13 cellular contexts compared by ENCODE assay signal in the genomic region with DNA sequence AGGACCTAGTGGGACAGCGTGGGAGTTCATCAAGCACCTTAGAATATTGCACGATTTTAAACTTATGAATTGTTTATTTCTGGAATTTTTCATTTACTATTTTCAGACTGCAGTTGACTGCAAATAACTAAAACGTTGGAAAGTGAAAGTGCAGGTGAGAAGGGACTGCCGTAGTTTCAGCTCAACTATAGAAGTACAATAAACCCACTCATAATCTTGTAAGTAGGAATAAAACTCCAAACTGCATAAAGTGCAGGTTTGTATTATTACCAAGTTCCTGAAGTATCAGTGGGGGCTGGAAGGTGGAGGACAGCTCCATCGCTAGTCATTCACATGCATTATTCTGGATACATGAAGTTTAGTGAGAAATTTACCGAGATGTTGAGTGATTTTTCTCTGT. TPM values are rescaled to one million over a fixed set of nuclear protein-coding genes. Genes with fewer than 3 reads are reported as not detected.
DNase-seq lines count a peak whose midpoint lies in the region; ATAC-seq and TF ChIP-seq lines count a peak whose summit lies in the region.
"Had no signal": no experiment of that assay in that cellular context is flagged by ENCODE, and none has a peak within 500 bp of the region (broad histone marks: within the 10 kb centered on the region; RNA-seq: fewer than 3 reads in every experiment).

No MANE protein-coding gene starts in this region.

- no peak overlapping the region for H2BK120ac ChIP-seq in mesenchymal stem cell (ENCODE audit: low read depth, low read length)

- H3K23ac ChIP-seq in mesenchymal stem cell (ENCODE audit: low read length in 2 of 2): no peak overlapping the region

- CTCF ChIA-PET in activated CD8-positive, alpha-beta memory T cell treated with anti-CD3 and anti-CD28 coated beads, Interleukin-2, amount 10 ng/mL, durations not matched to agents 7 days and 5 days (lab: Charles Lee): interaction anchor here (0.5 to 3.5 kb wide), 11 partner anchors 9 to 320 kb away, joined by 3 to 15 read pairs (median 3); a partner anchor contains a TSS

- H3K4me3 Mint-ChIP-seq in activated CD8-positive, alpha-beta memory T cell treated with anti-CD3 and anti-CD28 coated beads, Interleukin-2, amount 10 ng/mL, durations not matched to agents 7 days and 5 days: peak overlapping the region; percentile 64

- H3K36me3 ChIP-seq in colonic mucosa (no peaks in the 10 kb centered on the region), skeletal muscle tissue (ENCODE audit: control insufficient read depth in 3 of 3, insufficient read depth in 3 of 3, low read length in 3 of 3) (peaks cover 0 to 6% (median 0%) of the 10 kb centered on the region in 3 donors), mesenchymal stem cell (ENCODE audit: control insufficient read depth in 1 of 2, insufficient read depth in 2 of 2, low read depth in 1 of 2, low read length in 2 of 2) (no peaks in the 10 kb centered on the region)
- H3K36me3 ChIP-seq: gastroesophageal sphincter, prostate gland, tibial nerve had no signal

- H3K9me3 ChIP-seq in colonic mucosa (no peaks in the 10 kb centered on the region), skeletal muscle tissue (ENCODE audit: control insufficient read depth in 3 of 3, low read length in 3 of 3) (no peaks in the 10 kb centered on the region), mesenchymal stem cell (ENCODE audit: control insufficient read depth, low read length) (no peaks in the 10 kb centered on the region)
- H3K9me3 ChIP-seq: gastroesophageal sphincter, prostate gland, tibial nerve had no signal

- H3K18ac ChIP-seq in mesenchymal stem cell (ENCODE audit: low read depth in 1 of 2, low read length in 2 of 2): no peak overlapping the region

- H3K4me1 ChIP-seq in colonic mucosa (peaks cover 20% of the 10 kb centered on the region), skeletal muscle tissue (ENCODE audit: control insufficient read depth in 3 of 3, insufficient read depth in 3 of 3, low read length in 3 of 3) (peaks cover 36 to 55% (median 49%) of the 10 kb centered on the region in 3 donors), mesenchymal stem cell (ENCODE audit: control insufficient read depth, insufficient read depth, low read depth, low read length) (no peaks in the 10 kb centered on the region)
- H3K4me1 ChIP-seq: prostate gland had no signal

- no peak overlapping the region for H2BK15ac ChIP-seq in mesenchymal stem cell (ENCODE audit: low read depth, poor library complexity, severe bottlenecking)

- no peak overlapping the region for H4K91ac ChIP-seq in mesenchymal stem cell (ENCODE audit: low read length)

- no peak for TF ChIP-seq CTCF in colonic mucosa (IDR thresholded peaks at IDR 0.05)

- H2BK12ac ChIP-seq in mesenchymal stem cell (ENCODE audit: low read length in 2 of 2): no peak overlapping the region

- no peak for DNase-seq in activated CD8-positive, alpha-beta memory T cell treated with anti-CD3 and anti-CD28 coated beads, Interleukin-2, amount 10 ng/mL, durations not matched to agents 7 days and 5 days
- DNase-seq in activated CD8-positive, alpha-beta memory T cell treated with anti-CD3 and anti-CD28 coated beads, Interleukin-2, amount 50 U/mL, for 48 hours: no peak
- DNase-seq in NAMALWA (ENCODE audit: low spot score) (peak; percentile 37), colonic mucosa (no peak), mesenchymal stem cell (no peak), SKM-1 treated with dmso at 0.1 percent for 144 hours (lab: John Stamatoyannopoulos, UW; ENCODE audit: unreplicated experiment) (no peak)
- DNase-seq: dermis blood vessel endothelial cell had no signal

- intact Hi-C loops in colonic mucosa (cut with DNase I): no loop called here

- ATAC-seq in activated CD8-positive, alpha-beta memory T cell treated with anti-CD3 and anti-CD28 coated beads, Interleukin-2, amount 10 ng/mL, durations not matched to agents 7 days and 5 days: no peak
- ATAC-seq in HG03280 (IDR thresholded peaks at IDR 0.05; ENCODE audit: unreplicated experiment): no peak
- ATAC-seq: gastroesophageal sphincter had no signal

- no peak overlapping the region for H2BK5ac ChIP-seq in mesenchymal stem cell (ENCODE audit: low read depth, low read length, poor library complexity, severe bottlenecking)

- H3K27ac ChIP-seq in colonic mucosa (peak overlapping the region; percentile 32), skeletal muscle tissue (ENCODE audit: low read depth, low read length) (peak overlapping the region; percentile 57), mesenchymal stem cell (ENCODE audit: low read length, poor library complexity, severe bottlenecking) (no peak overlapping the region)
- H3K27ac ChIP-seq: prostate gland, VCaP had no signal

- H3K4ac ChIP-seq in mesenchymal stem cell (ENCODE audit: low read depth in 1 of 2, low read length in 2 of 2): no peak overlapping the region

- H3K14ac ChIP-seq in mesenchymal stem cell (ENCODE audit: low read length in 2 of 2): no peak overlapping the region

- no peaks in the 10 kb centered on the region for H3K27me3 ChIP-seq in colonic mucosa
- no peaks in the 10 kb centered on the region for H3K27me3 ChIP-seq in skeletal muscle tissue (ENCODE audit: control insufficient read depth in 3 of 3, insufficient read depth in 3 of 3, low read length in 3 of 3)
- H3K27me3 ChIP-seq in mesenchymal stem cell (ENCODE audit: control insufficient read depth in 1 of 2, insufficient read depth in 1 of 2, low read length in 2 of 2): no peaks in the 10 kb centered on the region
- H3K27me3 ChIP-seq: gastroesophageal sphincter, tibial nerve had no signal

- no peaks in the 10 kb centered on the region for H3K79me1 ChIP-seq in mesenchymal stem cell (replicated peaks; ENCODE audit: low read length, poor library complexity, severe bottlenecking)

- H3K4me3 ChIP-seq in colonic mucosa: no peak overlapping the region
- H3K4me3 ChIP-seq in skeletal muscle tissue (ENCODE audit: low read length in 3 of 3): peak overlapping the region; percentile 3 to 57 (median 37)
- H3K4me3 ChIP-seq in mesenchymal stem cell (ENCODE audit: insufficient read depth in 1 of 2, low read depth in 1 of 2, low read length in 2 of 2): no peak overlapping the region
- H3K4me3 ChIP-seq: gastroesophageal sphincter, prostate gland, tibial nerve had no signal

- no peak overlapping the region for H4K8ac ChIP-seq in mesenchymal stem cell (ENCODE audit: low read length)

- no peaks in the 10 kb centered on the region for H3K27me3 Mint-ChIP-seq in activated CD8-positive, alpha-beta memory T cell treated with anti-CD3 and anti-CD28 coated beads, Interleukin-2, amount 10 ng/mL, durations not matched to agents 7 days and 5 days

- no peak overlapping the region for H2AFZ ChIP-seq in mesenchymal stem cell (ENCODE audit: low read depth, low read length)

- H3K4me2 ChIP-seq in mesenchymal stem cell (ENCODE audit: low read length, poor library complexity, severe bottlenecking): no peak overlapping the region

- H3K36me3 Mint-ChIP-seq in activated CD8-positive, alpha-beta memory T cell treated with anti-CD3 and anti-CD28 coated beads, Interleukin-2, amount 10 ng/mL, durations not matched to agents 7 days and 5 days: no peaks in the 10 kb centered on the region

- 91% methylated on average over 3 of the region's 6 CpGs for WGBS in mesenchymal stem cell

- no peaks in the 10 kb centered on the region for H3K9me3 Mint-ChIP-seq in activated CD8-positive, alpha-beta memory T cell treated with anti-CD3 and anti-CD28 coated beads, Interleukin-2, amount 10 ng/mL, durations not matched to agents 7 days and 5 days (ENCODE audit: low read depth)

- H3K4me1 Mint-ChIP-seq in activated CD8-positive, alpha-beta memory T cell treated with anti-CD3 and anti-CD28 coated beads, Interleukin-2, amount 10 ng/mL, durations not matched to agents 7 days and 5 days: peaks cover 61% of the 10 kb centered on the region

- H3K27ac Mint-ChIP-seq in activated CD8-positive, alpha-beta memory T cell treated with anti-CD3 and anti-CD28 coated beads, Interleukin-2, amount 10 ng/mL, durations not matched to agents 7 days and 5 days: peak overlapping the region; percentile 95

- no peak overlapping the region for H2AK5ac ChIP-seq in mesenchymal stem cell (ENCODE audit: low read length, severe bottlenecking)

- H3K9ac ChIP-seq in colonic mucosa (ENCODE audit: low read depth in 2 of 2, low read length in 2 of 2): peak overlapping the region in 1 of 2 donors; percentile 64
- peak overlapping the region; percentile 63 to 84 (median 69) for H3K9ac ChIP-seq in skeletal muscle tissue (ENCODE audit: low read depth in 1 of 3, low read length in 3 of 3)
- no peak overlapping the region for H3K9ac ChIP-seq in mesenchymal stem cell (ENCODE audit: low read length)

RNA-seq across cellular contexts. Expression of a gene that starts 43.4 kb away (rescaled TPM):
- 10 to 100 TPM; 24.4 to 36.8 TPM for total RNA-seq in activated CD8-positive, alpha-beta memory T cell treated with anti-CD3 and anti-CD28 coated beads, Interleukin-2, amount 10 ng/mL, durations not matched to agents 7 days and 5 days
- total RNA-seq in colonic mucosa (10 to 100 TPM; 12.3 to 15.0 TPM), skeletal muscle tissue (83.5 TPM)
- 0.65 TPM for polyA plus RNA-seq in mesenchymal stem cell (2013, experiment 1 of 2)
- 0.51 TPM for polyA plus RNA-seq in mesenchymal stem cell (2013, experiment 2 of 2)

Comparison
In these comparisons a context has a peak if more than half of its experiments do, and no peak if none do; other contexts are left out.
1. H3K4me3 ChIP-seq: peak in skeletal muscle tissue (3 of 3); none in colonic mucosa (single experiment) and mesenchymal stem cell (0 of 2).